ENCODE assay signal across 14 cellular contexts in the genomic region with DNA sequence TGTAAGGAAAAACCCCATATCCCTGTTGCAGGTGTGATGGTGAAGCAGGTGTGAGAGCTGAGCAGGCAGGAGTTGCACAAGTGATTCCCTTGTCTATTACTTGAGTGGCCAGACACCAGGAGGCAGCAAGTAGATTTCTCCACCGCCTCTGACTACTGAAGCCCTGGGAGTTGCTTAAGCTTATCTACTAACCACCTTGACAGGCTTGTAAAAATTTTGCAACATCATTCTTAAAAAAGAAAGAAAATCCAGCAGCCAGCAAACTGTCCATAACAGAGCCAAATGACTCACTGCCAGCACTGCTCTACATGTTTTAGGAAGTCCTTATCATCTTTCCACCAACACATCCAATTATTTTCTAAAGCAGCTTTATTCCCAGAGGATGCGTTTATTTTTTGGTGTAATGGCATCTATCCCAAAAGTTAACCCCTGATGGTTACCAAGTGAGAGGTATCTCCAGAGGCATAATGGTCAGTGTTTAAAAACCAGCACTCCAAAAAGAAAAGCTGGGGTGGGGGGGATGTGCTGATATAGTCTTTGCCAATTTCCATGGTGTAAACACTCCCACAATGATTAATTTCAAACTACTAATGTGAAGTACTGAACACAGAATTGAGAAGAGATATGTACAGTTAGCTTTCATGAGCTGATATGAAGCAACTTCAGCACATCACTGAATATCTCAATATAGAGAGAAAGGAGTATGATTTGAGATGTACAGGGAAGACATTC. TPM values are rescaled to one million over a fixed set of nuclear protein-coding genes. Genes with fewer than 3 reads are reported as not detected.
DNase-seq lines count a peak whose midpoint lies in the region; TF ChIP-seq lines count a peak whose summit lies in the region.
"Had no signal": no experiment of that assay in that cellular context is flagged by ENCODE, and none has a peak within 500 bp of the region (broad histone marks: within the 10 kb centered on the region; RNA-seq: fewer than 3 reads in every experiment).

No MANE protein-coding gene starts in this region.

- intact Hi-C loops in posterior vena cava (cut with DNase I): no loop called here

- TF ChIP-seq CTCF in fibroblast of the aortic adventitia (IDR thresholded peaks at IDR 0.05; ENCODE audit: insufficient read depth, low read length): peak; percentile 63

- peak; percentile 91 for DNase-seq in A172 (ENCODE audit: low spot score)
- DNase-seq in H4 (ENCODE audit: low spot score): peak; percentile 43
- peak; percentile 84 for DNase-seq in SKM-1 (lab: John Stamatoyannopoulos, UW; ENCODE audit: unreplicated experiment)
- DNase-seq in fibroblast of the aortic adventitia (ENCODE audit: low read depth): peak; percentile 99
- DNase-seq in DMS153 (lab: John Stamatoyannopoulos, UW): no peak
- no peak for DNase-seq in NCI-H128 (lab: John Stamatoyannopoulos, UW; ENCODE audit: unreplicated experiment)
- DNase-seq in posterior vena cava (ENCODE audit: low spot score): no peak
- no peak for DNase-seq in SHP77 (lab: John Stamatoyannopoulos, UW)
- DNase-seq: BE2C; dorsolateral prefrontal cortex; NCI-H1092 treated with DMSO at 0.1 percent for 48 hours; NCI-H524; ovary; stimulated activated CD4-positive, alpha-beta T cell treated with anti-CD3 and anti-CD28 coated beads, Interleukin-15, amount 100 ng/mL, for 24 hours had no signal

- no peak overlapping the region for H3K4me3 ChIP-seq in fibroblast of the aortic adventitia (ENCODE audit: low read depth, low read length)
- H3K4me3 ChIP-seq: dorsolateral prefrontal cortex, ovary had no signal

RNA-seq across cellular contexts. Expression of gene GPR39, which starts 16.3 kb away (rescaled TPM):
- total RNA-seq in A172 (2014; rRNA removed; shearing (Covaris generic)): 3.6 and 4.7 TPM in 2 replicates
- total RNA-seq in H4 (2014; rRNA removed; shearing (Covaris generic)): 4.2 and 5.1 TPM in 2 replicates
- total RNA-seq in fibroblast of the aortic adventitia (ENCODE audit: low replicate concordance) (0.41 and 12.7 TPM in 2 replicates), posterior vena cava (under 1 TPM in 1 of 2 donors, not detected in 1; 0.37 TPM)

Comparison
In these comparisons a context has a peak if more than half of its experiments do, and no peak if none do; other contexts are left out.
1. DNase-seq: peak in A172 (single experiment), H4 (single experiment), SKM-1 (single experiment) and fibroblast of the aortic adventitia (single experiment); none in DMS153 (single experiment), NCI-H128 (single experiment), posterior vena cava (single experiment) and SHP77 (0 of 2).